Comparison of ENCODE assay signal across 16 cellular contexts in the genomic region with DNA sequence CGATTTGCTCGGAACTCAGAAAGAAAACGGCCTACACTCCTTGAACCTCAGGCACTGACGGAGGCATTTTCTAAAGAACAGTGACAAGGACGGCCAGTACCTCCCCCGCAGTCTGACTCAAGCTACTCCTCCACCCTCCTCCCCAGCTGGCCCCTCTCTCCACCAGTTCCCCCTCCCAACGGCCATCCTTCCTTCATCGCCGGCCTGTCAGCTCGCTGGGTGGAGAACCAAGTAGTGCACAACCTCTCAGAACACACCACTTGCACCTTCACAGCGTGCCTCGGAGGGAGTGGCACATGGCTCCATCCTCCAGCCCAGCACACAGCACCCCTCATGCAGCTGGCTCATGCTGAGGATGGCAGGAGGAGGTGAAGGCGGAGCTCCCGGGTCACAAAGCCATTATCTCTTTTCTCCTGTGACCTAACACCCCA. TPM values are rescaled to one million over a fixed set of nuclear protein-coding genes. Genes with fewer than 3 reads are reported as not detected.
DNase-seq lines count a peak whose midpoint lies in the region; ATAC-seq, FAIRE-seq and TF ChIP-seq lines count a peak whose summit lies in the region.
"Had no signal": no experiment of that assay in that cellular context is flagged by ENCODE, and none has a peak within 500 bp of the region (broad histone marks: within the 10 kb centered on the region; RNA-seq: fewer than 3 reads in every experiment).

No MANE protein-coding gene starts in this region.

- ATAC-seq in activated CD4-positive, CD25-positive, alpha-beta regulatory T cell treated with anti-CD3 and anti-CD28 coated beads, Interleukin-2, amount 50 U/mL, for 24 hours, result no peak
- ATAC-seq: left lobe of liver; stimulated activated naive CD8-positive, alpha-beta T cell treated with anti-CD3 and anti-CD28 coated beads, Interleukin-15, Interleukin-2, amounts not matched to agents 100 U/mL and 50 U/mL, for 24 hours had no signal

- DNase-seq in activated CD4-positive, CD25-positive, alpha-beta regulatory T cell treated with anti-CD3 and anti-CD28 coated beads, Interleukin-2, amount 50 U/mL, for 72 hours, result peak; percentile 28
- peak; percentile 50 for DNase-seq in fibroblast of mammary gland (ENCODE audit: low read depth)
- peak; percentile 71 for DNase-seq in mesenteric fat pad (ENCODE audit: low spot score)
- peak; percentile 27 for DNase-seq in urothelium cell line (ENCODE audit: low spot score)
- DNase-seq in NCI-H2171 (lab: John Stamatoyannopoulos, UW), result no peak
- DNase-seq in stimulated activated CD4-positive, alpha-beta T cell treated with anti-CD3 and anti-CD28 coated beads, Interleukin-2, amount 100 ng/mL, for 24 hours, result no peak
- DNase-seq in COLO829 (ENCODE audit: low spot score), result no peak
- DNase-seq: activated naive CD8-positive, alpha-beta T cell treated with anti-CD3 and anti-CD28 coated beads, Interleukin-2, amount 10 ng/mL, durations not matched to agents 7 days and 5 days; EL; NCI-H1694 treated with DMSO at 0.1 percent for 48 hours; NCI-H345; stimulated activated naive CD8-positive, alpha-beta T cell treated with anti-CD3 and anti-CD28 coated beads, Interleukin-15, Interleukin-2, amounts not matched to agents 100 U/mL and 50 U/mL, for 24 hours; transverse colon had no signal

- no peak overlapping the region for H3K4me3 ChIP-seq in fibroblast of mammary gland (ENCODE audit: control insufficient read depth, low read depth, low read length)
- H3K4me3 ChIP-seq: transverse colon had no signal

- no peak for FAIRE-seq in urothelium cell line (lab: Jason Lieb, UNC)
- FAIRE-seq: frontal cortex had no signal

- no peak for TF ChIP-seq CTCF in fibroblast of mammary gland (conservative IDR thresholded peaks at IDR 0.05; ENCODE audit: control insufficient read depth, insufficient read depth, low read depth, low read length)

RNA-seq across cellular contexts. Expression of a gene that starts 58.8 kb away (rescaled TPM):
- total RNA-seq in mesenteric fat pad, result 85.3 TPM

Comparison
In these comparisons a context has a peak if more than half of its experiments do, and no peak if none do; other contexts are left out.
1. DNase-seq: peak in activated CD4-positive, CD25-positive, alpha-beta regulatory T cell treated with anti-CD3 and anti-CD28 coated beads, Interleukin-2, amount 50 U/mL, for 72 hours (single experiment), fibroblast of mammary gland (single experiment), mesenteric fat pad (single experiment) and urothelium cell line (single experiment); none in NCI-H2171 (single experiment), stimulated activated CD4-positive, alpha-beta T cell treated with anti-CD3 and anti-CD28 coated beads, Interleukin-2, amount 100 ng/mL, for 24 hours (0 of 2) and COLO829 (single experiment).